1 cellular context compared by ENCODE assay signal in genomic region chr13:68232351-68233130, GRCh38.
TF ChIP-seq lines count a peak whose summit lies in the region.

No MANE protein-coding gene starts in this region.

TF ChIP-seq in GM23338, 12 proteins besides CTCF, POLR2A, EP300 and RAD21 (continued from another document):
- TF ChIP-seq ETS1 (IDR thresholded peaks at IDR 0.05) (no peak), EZH2phosphoT487 (IDR thresholded peaks at IDR 0.05; ENCODE audit: unreplicated experiment) (no peak), STAT1 (IDR thresholded peaks at IDR 0.05; ENCODE audit: unreplicated experiment) (no peak), ZNF331 (CRISPR knock-in tag; IDR thresholded peaks at IDR 0.05; ENCODE audit: low read depth) (no peak), EZH2 (IDR thresholded peaks at IDR 0.05; ENCODE audit: low read depth, unreplicated experiment) (no peak), REST (IDR thresholded peaks at IDR 0.05; ENCODE audit: unreplicated experiment) (no peak), POLR2AphosphoS5 (IDR thresholded peaks at IDR 0.05; ENCODE audit: low read depth) (no peak), ZNF462 (CRISPR knock-in tag; IDR thresholded peaks at IDR 0.05) (no peak)
